Comparison of ENCODE assay signal across 22 cellular contexts in the genomic region with DNA sequence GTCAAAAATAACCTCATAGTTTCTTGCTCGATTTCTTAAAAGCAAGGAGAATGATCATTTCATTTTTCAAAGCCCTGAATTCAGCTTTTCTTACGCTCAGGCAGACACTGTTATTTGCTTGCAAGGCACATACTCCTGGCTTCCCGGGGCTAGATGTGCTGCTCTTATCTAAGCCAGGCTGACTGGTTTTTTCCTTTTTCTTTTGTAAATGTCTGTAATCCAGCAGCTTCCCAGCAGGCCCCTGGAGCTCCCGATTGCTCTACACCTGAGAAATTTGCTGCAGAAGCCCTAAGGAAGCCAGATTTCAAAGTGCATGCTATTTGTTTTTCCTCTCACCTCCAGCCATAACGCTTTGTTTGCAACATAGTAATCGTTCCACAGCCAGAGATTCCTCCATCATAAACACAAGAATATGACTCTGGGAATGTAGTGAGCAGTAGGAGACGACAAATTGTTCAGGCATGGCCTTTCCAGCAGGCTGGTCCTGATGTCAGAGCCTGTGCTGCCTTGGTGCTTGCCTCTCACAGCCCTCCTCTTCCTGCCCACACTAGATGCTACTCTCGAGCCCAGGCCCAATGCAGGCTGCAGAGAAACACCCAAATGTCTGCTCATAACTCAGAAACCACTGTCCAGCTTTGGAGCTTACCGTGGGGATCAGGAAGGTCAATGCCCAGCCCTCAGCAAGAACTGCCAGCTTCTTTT. TPM values are rescaled to one million over a fixed set of nuclear protein-coding genes. Genes with fewer than 3 reads are reported as not detected.
"Had no signal": no experiment of that assay in that cellular context is flagged by ENCODE, and none has a peak within 500 bp of the region (broad histone marks: within the 10 kb centered on the region; RNA-seq: fewer than 3 reads in every experiment).

No MANE protein-coding gene starts in this region.

- H3K4me1 Mint-ChIP-seq: activated CD4-positive, alpha-beta T cell treated with anti-CD3 and anti-CD28 coated beads for 36 hours; mesothelial cell of epicardium had no signal

- H3K27ac Mint-ChIP-seq: activated CD4-positive, alpha-beta memory T cell treated with anti-CD3 and anti-CD28 coated beads for 36 hours; activated CD4-positive, alpha-beta T cell treated with anti-CD3 and anti-CD28 coated beads for 36 hours; activated naive CD8-positive, alpha-beta T cell; mesothelial cell of epicardium; nephron progenitor cell had no signal

- ATAC-seq: activated CD4-positive, alpha-beta T cell treated with anti-CD3 and anti-CD28 coated beads for 36 hours; gastrocnemius medialis; heart right ventricle; left lobe of liver; psoas muscle; right cardiac atrium had no signal

- H3K4me3 ChIP-seq: gastrocnemius medialis, heart right ventricle, lung, psoas muscle, stomach had no signal

- H3K36me3 Mint-ChIP-seq: activated CD4-positive, alpha-beta memory T cell treated with anti-CD3 and anti-CD28 coated beads for 36 hours; activated naive CD8-positive, alpha-beta T cell; mesothelial cell of epicardium had no signal

- H3K36me3 ChIP-seq: gastrocnemius medialis, heart right ventricle, stomach had no signal

- H3K4me3 Mint-ChIP-seq: activated CD4-positive, alpha-beta memory T cell treated with anti-CD3 and anti-CD28 coated beads for 36 hours; activated CD4-positive, alpha-beta T cell treated with anti-CD3 and anti-CD28 coated beads for 36 hours; activated naive CD8-positive, alpha-beta T cell; mesothelial cell of epicardium; nephron progenitor cell had no signal

- H3K27ac ChIP-seq: gastrocnemius medialis, heart right ventricle, psoas muscle, stomach had no signal

- H3K4me1 ChIP-seq: gastrocnemius medialis, heart right ventricle, psoas muscle, stomach had no signal

- DNase-seq: activated CD4-positive, alpha-beta memory T cell treated with anti-CD3 and anti-CD28 coated beads for 36 hours; activated CD4-positive, alpha-beta T cell treated with anti-CD3 and anti-CD28 coated beads for 36 hours; activated T-cell treated with anti-CD3 and anti-CD28 coated beads for 4 hours; cerebellar nuclear complex; cortex of kidney; gastrocnemius medialis; heart right ventricle; nephron progenitor cell; psoas muscle; right cardiac atrium; stomach; T-helper 2 cell; trophoblast cell had no signal

- H3K27me3 ChIP-seq: gastrocnemius medialis, stomach had no signal

RNA-seq across cellular contexts. Expression of gene SLC6A5, which starts 54.7 kb away (rescaled TPM):
- total RNA-seq: activated CD4-positive, alpha-beta memory T cell treated with anti-CD3 and anti-CD28 coated beads for 36 hours; activated CD4-positive, alpha-beta T cell treated with anti-CD3 and anti-CD28 coated beads for 36 hours; bronchial epithelial cell; gastrocnemius medialis; heart right ventricle; left lobe of liver; lung; mesothelial cell of epicardium; osteocyte; psoas muscle; right cardiac atrium; skeletal muscle tissue; stomach had no signal
- polyA plus RNA-seq: esophagus, heart right ventricle, keratinocyte, lung, psoas muscle, right cardiac atrium, stomach had no signal
